In genomic region chr18:78973357-78974083, GRCh38 we compare ENCODE assay signal across 18 cellular contexts. TPM values are rescaled to one million over a fixed set of nuclear protein-coding genes. Genes with fewer than 3 reads are reported as not detected.
DNase-seq lines count a peak whose midpoint lies in the region; ATAC-seq and TF ChIP-seq lines count a peak whose summit lies in the region.
"Had no signal": no experiment of that assay in that cellular context is flagged by ENCODE, and none has a peak within 500 bp of the region (broad histone marks: within the 10 kb centered on the region; RNA-seq: fewer than 3 reads in every experiment).

No MANE protein-coding gene starts in this region.

- peaks cover 84% of the 10 kb centered on the region for H3K27me3 Mint-ChIP-seq in GM23338 (ENCODE audit: insufficient read depth, low read depth, poor library complexity)
- H3K27me3 Mint-ChIP-seq in activated naive CD8-positive, alpha-beta T cell treated with anti-CD3 and anti-CD28 coated beads for 36 hours, result peaks cover 84% of the 10 kb centered on the region

- H3K27ac ChIP-seq in GM23338 (ENCODE audit: low read depth) (no peak overlapping the region), VCaP (peak overlapping the region; percentile 61; the same call in 1 of the 2 replicates), psoas muscle (no peak overlapping the region)
- H3K27ac ChIP-seq: esophagus squamous epithelium, KMS-11, upper lobe of right lung had no signal

- peak overlapping the region; percentile 73 for H2AFZ ChIP-seq in GM23338

- peaks cover 5% of the 10 kb centered on the region; the same call in 1 of the 2 replicates for H4K20me1 ChIP-seq in GM23338 (replicated peaks; ENCODE audit: insufficient read depth)

- H3K27me3 ChIP-seq in GM23338 (ENCODE audit: insufficient read depth) (peaks cover 93% of the 10 kb centered on the region), psoas muscle (ENCODE audit: insufficient read depth in 3 of 3, low read length in 2 of 3) (peaks cover 12 to 83% (median 37%) of the 10 kb centered on the region in 3 donors)

- DNase-seq in GM23338 (ENCODE audit: low spot score) (no peak), psoas muscle (no peak), Kasumi-1 (lab: John Stamatoyannopoulos, UW) (no peak), GM20000 (ENCODE audit: low spot score) (no peak)
- no peak for DNase-seq in activated naive CD8-positive, alpha-beta T cell treated with anti-CD3 and anti-CD28 coated beads for 36 hours
- DNase-seq: activated CD8-positive, alpha-beta T cell treated with anti-CD3 and anti-CD28 coated beads for 36 hours; esophagus squamous epithelium; NCI-H1092; NCI-H526; SHP77 treated with DMSO at 0.1 percent for 48 hours; stimulated activated naive CD4-positive, alpha-beta T cell treated with Interleukin-2 at 50 U/mL for 16 hours; upper lobe of right lung had no signal

- peak overlapping the region; percentile 82 for H3K4me2 ChIP-seq in GM23338
- H3K4me2 ChIP-seq: KMS-11 had no signal

- H3F3A ChIP-seq in GM23338 (replicated peaks; ENCODE audit: low read depth), result peaks cover 30% of the 10 kb centered on the region

- H3K36me3 ChIP-seq in GM23338 (ENCODE audit: insufficient read depth), result no peaks in the 10 kb centered on the region
- no peaks in the 10 kb centered on the region for H3K36me3 ChIP-seq in psoas muscle (ENCODE audit: insufficient read depth in 1 of 2, low read depth in 1 of 2)
- H3K36me3 ChIP-seq: esophagus squamous epithelium, upper lobe of right lung had no signal

- ATAC-seq in GM23338, result peak; percentile 10
- ATAC-seq in psoas muscle, result no peak
- ATAC-seq: activated CD8-positive, alpha-beta T cell treated with anti-CD3 and anti-CD28 coated beads for 36 hours; upper lobe of right lung had no signal

- H3K4me3 ChIP-seq in GM23338 (peak overlapping the region; percentile 55), iPS-18c (ENCODE audit: insufficient read depth, low read depth, low read length) (peak overlapping the region; percentile 53), psoas muscle (peak overlapping the region; percentile 45)
- H3K4me3 ChIP-seq: upper lobe of right lung had no signal

- peaks cover 22% of the 10 kb centered on the region for H3K9me3 Mint-ChIP-seq in GM23338
- no peaks in the 10 kb centered on the region for H3K9me3 Mint-ChIP-seq in activated naive CD8-positive, alpha-beta T cell treated with anti-CD3 and anti-CD28 coated beads for 36 hours
- H3K9me3 Mint-ChIP-seq: activated CD8-positive, alpha-beta T cell treated with anti-CD3 and anti-CD28 coated beads for 36 hours; natural killer cell treated with Interleukin-12 subunit alpha and Interleukin-12 subunit beta and Interleukin-15 and Interleukin-18, amount 100 ng/mL, for 72 hours had no signal

- no peak overlapping the region for H3K4me3 Mint-ChIP-seq in GM23338
- no peak overlapping the region for H3K4me3 Mint-ChIP-seq in activated naive CD8-positive, alpha-beta T cell treated with anti-CD3 and anti-CD28 coated beads for 36 hours
- H3K4me3 Mint-ChIP-seq: activated CD8-positive, alpha-beta T cell treated with anti-CD3 and anti-CD28 coated beads for 36 hours had no signal

- intact Hi-C loops in psoas muscle (cut with DNase I), result no loop called here

- peaks cover 5% of the 10 kb centered on the region; the same call in 2 of the 3 replicates for H3K36me3 Mint-ChIP-seq in GM23338 (ENCODE audit: low read depth)
- no peaks in the 10 kb centered on the region for H3K36me3 Mint-ChIP-seq in activated naive CD8-positive, alpha-beta T cell treated with anti-CD3 and anti-CD28 coated beads for 36 hours
- H3K36me3 Mint-ChIP-seq: natural killer cell treated with Interleukin-12 subunit alpha and Interleukin-12 subunit beta and Interleukin-15 and Interleukin-18, amount 100 ng/mL, for 72 hours had no signal

- H3K4me1 ChIP-seq in GM23338 (ENCODE audit: insufficient read depth), result peaks cover 44% of the 10 kb centered on the region
- H3K4me1 ChIP-seq in psoas muscle, result peaks cover 6% of the 10 kb centered on the region

- H3K4me1 Mint-ChIP-seq in GM23338, result peaks cover 39% of the 10 kb centered on the region
- H3K4me1 Mint-ChIP-seq in activated naive CD8-positive, alpha-beta T cell treated with anti-CD3 and anti-CD28 coated beads for 36 hours, result peaks cover 13% of the 10 kb centered on the region

- H3K9me2 ChIP-seq in GM23338 (ENCODE audit: insufficient read depth), result no peaks in the 10 kb centered on the region

- no peak overlapping the region for H3K27ac Mint-ChIP-seq in GM23338
- H3K27ac Mint-ChIP-seq in activated naive CD8-positive, alpha-beta T cell treated with anti-CD3 and anti-CD28 coated beads for 36 hours, result no peak overlapping the region
- H3K27ac Mint-ChIP-seq: activated CD8-positive, alpha-beta T cell treated with anti-CD3 and anti-CD28 coated beads for 36 hours; natural killer cell treated with Interleukin-12 subunit alpha and Interleukin-12 subunit beta and Interleukin-15 and Interleukin-18, amount 100 ng/mL, for 72 hours had no signal

- 1 to 2% (median 2%) methylated on average over 54 to 82 of the region's 82 CpGs for WGBS in psoas muscle, 3 donors

- no peaks in the 10 kb centered on the region for H3K79me2 ChIP-seq in GM23338 (replicated peaks; ENCODE audit: insufficient read depth)

- H3K9me3 ChIP-seq in iPS-18c (ENCODE audit: control insufficient read depth, insufficient read depth, low read length) (no peaks in the 10 kb centered on the region), psoas muscle (no peaks in the 10 kb centered on the region)
- H3K9me3 ChIP-seq: esophagus squamous epithelium, upper lobe of right lung had no signal

- no peak for TF ChIP-seq CTCF in GM23338 (conservative IDR thresholded peaks at IDR 0.05; ENCODE audit: low read depth in 2 of 2)
- TF ChIP-seq CTCF in VCaP (conservative IDR thresholded peaks at IDR 0.05), result no peak
- TF ChIP-seq CTCF in psoas muscle (IDR thresholded peaks at IDR 0.05), result no peak
- no peak for TF ChIP-seq CTCF in GM20000 (IDR thresholded peaks at IDR 0.05; ENCODE audit: extremely low read depth, missing control alignments)

TF ChIP-seq in GM23338, 12 proteins besides CTCF, POLR2A, EP300 and RAD21:
- no peak for TF ChIP-seq CREB1 (CRISPR knock-in tag; IDR thresholded peaks at IDR 0.05; ENCODE audit: low read depth)
- TF ChIP-seq EZH2 (IDR thresholded peaks at IDR 0.05; ENCODE audit: low read depth, unreplicated experiment), result peak; percentile 2

RNA-seq across cellular contexts. Expression of gene SALL3, which starts 6.1 kb away (rescaled TPM):
- 29.0 and 39.8 TPM in 2 replicates for total RNA-seq in GM23338 (2014; rRNA removed; shearing (Covaris generic))
- polyA plus RNA-seq in GM23338 (2016; fragmentation: Nextera tagmentation; extraction: Ambion mirVana) (11.0 and 16.9 TPM in 2 replicates), psoas muscle (under 1 TPM in 1 of 3 donors, not detected in 2; 0.01 TPM)
- under 1 TPM in 1 of 4 donors, not detected in 3; 0.32 TPM for total RNA-seq in psoas muscle
- not detected for total RNA-seq in activated naive CD8-positive, alpha-beta T cell treated with anti-CD3 and anti-CD28 coated beads for 36 hours
- total RNA-seq: activated CD8-positive, alpha-beta T cell treated with anti-CD3 and anti-CD28 coated beads for 36 hours; bronchial epithelial cell; esophagus squamous epithelium; natural killer cell treated with Interleukin-12 subunit alpha and Interleukin-12 subunit beta and Interleukin-15 and Interleukin-18, amount 100 ng/mL, for 72 hours; T-helper 1 cell treated with Interleukin-12 subunit alpha and Interleukin-12 subunit beta and Interleukin-4 antibody, amounts not matched to agents 30 ng/mL and 1 ng/mL, for 36 hours; upper lobe of right lung had no signal

Comparison
In these comparisons a context has a peak if more than half of its experiments do, and no peak if none do; other contexts are left out.
1. RNA of gene SALL3, which starts 6.1 kb away (total RNA-seq): 29.0 to 39.8 TPM in GM23338; 0.32 TPM in psoas muscle and not detected in activated naive CD8-positive, alpha-beta T cell treated with anti-CD3 and anti-CD28 coated beads for 36 hours; every median in the first group is over 10 times any median in the second.
2. Peak in every context shown above with its lines, with median percentiles within 50 percentile points of each other: H3K4me3 ChIP-seq.